Comparison of ENCODE assay signal across 15 cellular contexts in genomic region chr10:48535416-48536225, GRCh38.
DNase-seq lines count a peak whose midpoint lies in the region; FAIRE-seq and TF ChIP-seq lines count a peak whose summit lies in the region.
"Had no signal": no experiment of that assay in that cellular context is flagged by ENCODE, and none has a peak within 500 bp of the region (broad histone marks: within the 10 kb centered on the region; RNA-seq: fewer than 3 reads in every experiment).

No MANE protein-coding gene starts in this region.

- peak overlapping the region; percentile 92; the same call in 1 of the 2 replicates for H2BK5ac ChIP-seq in H1 (ENCODE audit: low read depth, low read length)

- H4K91ac ChIP-seq in H1 (replicated peaks; ENCODE audit: insufficient read length, low read length): peak overlapping the region; percentile 94

- H3K4me3 ChIP-seq in Loucy (ENCODE audit: low read length, poor library complexity, severe bottlenecking) (no peak overlapping the region), H1 (ENCODE audit: extremely low read depth in 1 of 4, insufficient read depth in 2 of 4, low read depth in 3 of 4, low read length in 4 of 4) (no peak overlapping the region)
- H3K4me3 ChIP-seq in CD8-positive, alpha-beta memory T cell (ENCODE audit: low read length): no peak overlapping the region
- H3K4me3 ChIP-seq: breast epithelium, PC-9, suprapubic skin had no signal

- no peak for TF ChIP-seq POLR2A in H1 (IDR thresholded peaks at IDR 0.05; ENCODE audit: control extremely low read depth in 1 of 2, low read depth in 2 of 2, low read length in 2 of 2)

- no peak overlapping the region for H3K4me2 ChIP-seq in Loucy (ENCODE audit: low read depth, low read length, poor library complexity, severe bottlenecking)
- H3K4me2 ChIP-seq in H1 (ENCODE audit: insufficient read depth in 1 of 2, low read depth in 2 of 2, low read length in 2 of 2): no peak overlapping the region
- H3K4me2 ChIP-seq: PC-9 had no signal

- H2BK15ac ChIP-seq in H1 (ENCODE audit: low read length): no peak overlapping the region

- no peak for FAIRE-seq in H1 (lab: Jason Lieb, UNC)

- no peaks in the 10 kb centered on the region for H4K20me1 ChIP-seq in Loucy (ENCODE audit: insufficient read depth, low read length, poor library complexity, severe bottlenecking)
- H4K20me1 ChIP-seq in H1 (replicated peaks in 1 of 2; ENCODE audit: control insufficient read depth in 1 of 2, insufficient read depth in 2 of 2, low read length in 2 of 2): no peaks in the 10 kb centered on the region

- H3K36me3 ChIP-seq in Loucy (ENCODE audit: insufficient read depth, low read length) (no peaks in the 10 kb centered on the region), H1 (ENCODE audit: control insufficient read depth in 2 of 4, insufficient read depth in 4 of 4, low read length in 3 of 4) (no peaks in the 10 kb centered on the region)
- no peaks in the 10 kb centered on the region for H3K36me3 ChIP-seq in CD8-positive, alpha-beta memory T cell (ENCODE audit: insufficient read depth, low read length)
- H3K36me3 ChIP-seq: breast epithelium, suprapubic skin had no signal

- no peak overlapping the region for H3K9ac ChIP-seq in Loucy (ENCODE audit: low read depth, low read length, poor library complexity, severe bottlenecking)
- no peak overlapping the region for H3K9ac ChIP-seq in H1 (replicated peaks in 1 of 4; ENCODE audit: extremely low read depth in 1 of 4, low read depth in 3 of 4, low read length in 3 of 4)

- peaks cover 5% of the 10 kb centered on the region for H3K27me3 Mint-ChIP-seq in progenitor cell of endocrine pancreas
- H3K27me3 Mint-ChIP-seq in CD8-positive, alpha-beta memory T cell: peaks cover 4 to 6% of the 10 kb centered on the region in 2 donors

- POLR2A ChIA-PET in H1 (lab: Charles Lee; ENCODE audit: partially characterized antibody): interaction anchor here (1.0 to 1.8 kb wide), 3 partner anchors 17 to 123 kb away, joined by 3 to 6 read pairs (median 3); no protein-coding TSS in a partner anchor
- POLR2A ChIA-PET in CD8-positive, alpha-beta memory T cell (lab: Charles Lee): no interaction called here

- no peaks in the 10 kb centered on the region for H3K4me1 Mint-ChIP-seq in progenitor cell of endocrine pancreas (ENCODE audit: low read depth)
- H3K4me1 Mint-ChIP-seq in CD8-positive, alpha-beta memory T cell: no peaks in the 10 kb centered on the region

- no peak overlapping the region for H3K27ac Mint-ChIP-seq in progenitor cell of endocrine pancreas
- no peak overlapping the region for H3K27ac Mint-ChIP-seq in CD8-positive, alpha-beta memory T cell

- H3K9me3 ChIP-seq in Loucy (ENCODE audit: insufficient read depth, low read depth, low read length): no peaks in the 10 kb centered on the region
- no peaks in the 10 kb centered on the region for H3K9me3 ChIP-seq in H1 (ENCODE audit: insufficient read depth in 2 of 2, low read depth in 1 of 2, low read length in 1 of 2)
- no peaks in the 10 kb centered on the region for H3K9me3 ChIP-seq in CD8-positive, alpha-beta memory T cell (ENCODE audit: low read length)
- H3K9me3 ChIP-seq: breast epithelium, suprapubic skin had no signal

- no peak overlapping the region for H3K4me3 Mint-ChIP-seq in progenitor cell of endocrine pancreas (ENCODE audit: low read depth)
- H3K4me3 Mint-ChIP-seq in CD8-positive, alpha-beta memory T cell: no peak overlapping the region

- no peaks in the 10 kb centered on the region for H3K36me3 Mint-ChIP-seq in progenitor cell of endocrine pancreas (ENCODE audit: insufficient read depth)
- H3K36me3 Mint-ChIP-seq in CD8-positive, alpha-beta memory T cell: no peaks in the 10 kb centered on the region

- H2AFZ ChIP-seq in Loucy (ENCODE audit: low read length) (no peak overlapping the region), H1 (ENCODE audit: low read length) (no peak overlapping the region)
- H2AFZ ChIP-seq: PC-9 had no signal

- peak overlapping the region; percentile 55; the same call in 1 of the 2 replicates for H3K18ac ChIP-seq in H1 (ENCODE audit: extremely low read depth, low read length)

- no peaks in the 10 kb centered on the region for H3F3A ChIP-seq in Loucy (ENCODE audit: low read depth)

- H3K4me1 ChIP-seq in Loucy (ENCODE audit: insufficient read depth, low read length, poor library complexity, severe bottlenecking) (no peaks in the 10 kb centered on the region), H1 (replicated peaks in 1 of 4; ENCODE audit: control insufficient read depth in 3 of 4, insufficient read depth in 4 of 4, low read length in 3 of 4) (peaks cover 0 to 31% (median 22%) of the 10 kb centered on the region in 4 experiments; a peak in 6 of 7 replicates)
- no peaks in the 10 kb centered on the region for H3K4me1 ChIP-seq in CD8-positive, alpha-beta memory T cell (ENCODE audit: insufficient read depth, low read length)
- H3K4me1 ChIP-seq: breast epithelium, suprapubic skin had no signal

- H3K23ac ChIP-seq in H1 (ENCODE audit: insufficient read length): no peak overlapping the region

- H3K27me3 ChIP-seq in Loucy (ENCODE audit: insufficient read depth, low read length, poor library complexity, severe bottlenecking) (no peaks in the 10 kb centered on the region), H1 (replicated peaks in 1 of 4; ENCODE audit: control insufficient read depth in 3 of 4, extremely low read depth in 1 of 4, insufficient read depth in 3 of 4, low read length in 3 of 4) (no peaks in the 10 kb centered on the region)
- no peaks in the 10 kb centered on the region for H3K27me3 ChIP-seq in CD8-positive, alpha-beta memory T cell (ENCODE audit: insufficient read depth, low read length, poor library complexity, severe bottlenecking)
- H3K27me3 ChIP-seq: breast epithelium, suprapubic skin had no signal

- peak overlapping the region; percentile 33 for H2BK120ac ChIP-seq in H1 (replicated peaks; ENCODE audit: low read depth, low read length)

- peak overlapping the region; percentile 88; the same call in 1 of the 2 replicates for H2BK12ac ChIP-seq in H1 (ENCODE audit: low read depth, low read length)

- H3K9me3 Mint-ChIP-seq in progenitor cell of endocrine pancreas (ENCODE audit: low read depth): no peaks in the 10 kb centered on the region
- H3K9me3 Mint-ChIP-seq in CD8-positive, alpha-beta memory T cell: peaks cover 0 to 8% (median 0%) of the 10 kb centered on the region in 5 donors

- H3K79me2 ChIP-seq in Loucy (ENCODE audit: insufficient read depth, low read length) (no peaks in the 10 kb centered on the region), H1 (ENCODE audit: control insufficient read depth in 1 of 2, insufficient read depth in 2 of 2, low read length in 2 of 2) (no peaks in the 10 kb centered on the region)

- H4K5ac ChIP-seq in H1 (ENCODE audit: insufficient read length, low read depth, low read length): no peak overlapping the region

- CTCF ChIA-PET in H1 (lab: Charles Lee; ENCODE audit: partially characterized antibody): interaction anchor here (0.9 to 8.7 kb wide), 17 partner anchors 8 to 231 kb away, joined by 3 to 127 read pairs (median 5); no protein-coding TSS in a partner anchor
- CTCF ChIA-PET in CD8-positive, alpha-beta memory T cell (lab: Charles Lee): no interaction called here

- peak overlapping the region; percentile 59 for H2AK5ac ChIP-seq in H1 (ENCODE audit: low read depth, low read length)

- WGBS in H1 (ENCODE audit: extremely low coverage in 1 of 2, insufficient coverage in 1 of 2, insufficient read length in 1 of 2, insufficient replicate concordance in 2 of 2, low coverage in 1 of 2, low lambda C conversion rate in 2 of 2, missing lambda C conversion rate in 1 of 2), 2 experiments: 85% methylated on average over 12 of the region's 13 CpGs; no CpG with 5 or more reads in 1 of the 2 experiments

- DNase-seq in H1 (ENCODE audit: low read depth in 1 of 2, low spot score in 2 of 2) (peak in 1 of 2 experiments; percentile 52), progenitor cell of endocrine pancreas (ENCODE audit: low spot score, unreplicated experiment) (no peak), cerebellum (ENCODE audit: low spot score) (no peak), superior temporal gyrus (ENCODE audit: extremely low spot score) (no peak)
- no peak for DNase-seq in activated CD4-positive, CD25-positive, alpha-beta regulatory T cell (lab: John Stamatoyannopoulos, UW)
- no peak for DNase-seq in CD8-positive, alpha-beta memory T cell
- DNase-seq: C1 segment of cervical spinal cord, NCI-H1105, NCI-H446 treated with DMSO at 0.1 percent for 48 hours, PC-9, posterior cingulate gyrus had no signal

- no peak overlapping the region for H3K27ac ChIP-seq in H1 (ENCODE audit: low read depth, low read length)
- H3K27ac ChIP-seq in CD8-positive, alpha-beta memory T cell (ENCODE audit: low read depth, low read length): no peak overlapping the region
- H3K27ac ChIP-seq: breast epithelium, PC-9, suprapubic skin had no signal

- TF ChIP-seq EP300 in H1 (IDR thresholded peaks at IDR 0.05; ENCODE audit: borderline replicate concordance in 1 of 2, low read depth in 2 of 2, low read length in 2 of 2): no peak

- H2BK20ac ChIP-seq in H1 (ENCODE audit: low read length): peak overlapping the region; percentile 99

- no peak overlapping the region for H3K14ac ChIP-seq in H1 (ENCODE audit: insufficient read length)

- H3K23me2 ChIP-seq in H1 (ENCODE audit: low read depth, low read length): no peaks in the 10 kb centered on the region

- no peak overlapping the region for H3K56ac ChIP-seq in H1 (replicated peaks; ENCODE audit: insufficient read length, low read depth, low read length)

- H3K9me2 ChIP-seq in Loucy (replicated peaks; ENCODE audit: low read depth, low read length): no peaks in the 10 kb centered on the region

- H4K8ac ChIP-seq in H1 (ENCODE audit: extremely low read depth, insufficient read depth, low read length): no peak overlapping the region

- TF ChIP-seq CTCF in GM12872 (IDR thresholded peaks at IDR 0.05; ENCODE audit: insufficient read depth, low read depth, low read length): peak; percentile 39; the same call in 2 of the 3 replicates
- TF ChIP-seq CTCF in Loucy (conservative IDR thresholded peaks at IDR 0.05; ENCODE audit: low read length): peak; percentile 49
- TF ChIP-seq CTCF in H1 (IDR thresholded peaks at IDR 0.05; ENCODE audit: control extremely low read depth in 1 of 3, insufficient read depth in 1 of 3, low read depth in 1 of 3, low read length in 3 of 3): peak; percentile 53 to 58 (median 55)
- TF ChIP-seq CTCF in progenitor cell of endocrine pancreas (IDR thresholded peaks at IDR 0.05; ENCODE audit: unreplicated experiment): peak; percentile 24

- peak overlapping the region; percentile 3 for H3K4ac ChIP-seq in H1 (replicated peaks; ENCODE audit: insufficient read length, low read depth, low read length)

- TF ChIP-seq RAD21 in H1 (IDR thresholded peaks at IDR 0.05 in 1 of 2, conservative IDR thresholded peaks at IDR 0.05 in 1 of 2; ENCODE audit: low read depth in 2 of 2, low read length in 2 of 2): peak; percentile 8 to 36; a peak in 2 of 4 replicates

- H3K79me1 ChIP-seq in H1 (ENCODE audit: low read depth, low read length): no peaks in the 10 kb centered on the region

TF ChIP-seq in H1, 55 proteins besides CTCF, POLR2A, EP300 and RAD21 (continues in another document):
- TF ChIP-seq CBX8 (IDR thresholded peaks at IDR 0.05; ENCODE audit: borderline replicate concordance, low read depth, low read length): no peak
